ENCODE assay signal across 12 cellular contexts in genomic region chr17:55394357-55395021, GRCh38. TPM values are rescaled to one million over a fixed set of nuclear protein-coding genes. Genes with fewer than 3 reads are reported as not detected.
DNase-seq lines count a peak whose midpoint lies in the region; ATAC-seq lines count a peak whose summit lies in the region.
"Had no signal": no experiment of that assay in that cellular context is flagged by ENCODE, and none has a peak within 500 bp of the region (broad histone marks: within the 10 kb centered on the region; RNA-seq: fewer than 3 reads in every experiment).

No MANE protein-coding gene starts in this region.

- DNase-seq in COLO668 (lab: John Stamatoyannopoulos, UW; ENCODE audit: unreplicated experiment): peak; percentile 35
- peak; percentile 29 for DNase-seq in NCI-H524 treated with DMSO at 0.1 percent for 48 hours (lab: John Stamatoyannopoulos, UW)
- DNase-seq in effector memory CD8-positive, alpha-beta T cell: no peak
- DNase-seq in pons (ENCODE audit: low spot score): peak; percentile 78
- DNase-seq in DMS79 treated with DMSO at 0.1 percent for 48 hours (lab: John Stamatoyannopoulos, UW): no peak
- DNase-seq in natural killer cell treated with Interleukin-12 subunit alpha and Interleukin-12 subunit beta and Interleukin-15 and Interleukin-18, amount 100 ng/mL, for 72 hours (ENCODE audit: low spot score): no peak
- no peak for DNase-seq in amniotic stem cell (lab: John Stamatoyannopoulos, UW)
- DNase-seq: head of caudate nucleus; mesenchymal stem cell; NK-92 treated with Interleukin-12 subunit alpha and Interleukin-12 subunit beta, amount 100 ng/mL, for 24 hours had no signal

- peaks cover 0 to 4% of the 10 kb centered on the region in 2 donors for H3K4me1 Mint-ChIP-seq in effector memory CD8-positive, alpha-beta T cell (ENCODE audit: low read depth in 2 of 2)
- H3K4me1 Mint-ChIP-seq in natural killer cell treated with Interleukin-12 subunit alpha and Interleukin-12 subunit beta and Interleukin-15 and Interleukin-18, amount 100 ng/mL, for 72 hours (ENCODE audit: low read depth in 2 of 2): peaks cover 0 to 3% of the 10 kb centered on the region in 2 donors

- peaks cover 11% of the 10 kb centered on the region for H3K36me3 Mint-ChIP-seq in effector memory CD8-positive, alpha-beta T cell (ENCODE audit: insufficient read depth)
- peaks cover 42% of the 10 kb centered on the region for H3K36me3 Mint-ChIP-seq in natural killer cell treated with Interleukin-12 subunit alpha and Interleukin-12 subunit beta and Interleukin-15 and Interleukin-18, amount 100 ng/mL, for 72 hours

- peak overlapping the region; percentile 13 to 70 for H3K27ac Mint-ChIP-seq in effector memory CD8-positive, alpha-beta T cell
- no peak overlapping the region for H3K27ac Mint-ChIP-seq in natural killer cell treated with Interleukin-12 subunit alpha and Interleukin-12 subunit beta and Interleukin-15 and Interleukin-18, amount 100 ng/mL, for 72 hours
- H3K27ac Mint-ChIP-seq: T-helper 1 cell treated with Interleukin-12 subunit alpha and Interleukin-12 subunit beta and Interleukin-4 antibody, amounts not matched to agents 30 μg/mL and 1 μg/mL, for 36 hours had no signal

- H3K4me3 Mint-ChIP-seq in effector memory CD8-positive, alpha-beta T cell: no peak overlapping the region
- H3K4me3 Mint-ChIP-seq in natural killer cell treated with Interleukin-12 subunit alpha and Interleukin-12 subunit beta and Interleukin-15 and Interleukin-18, amount 100 ng/mL, for 72 hours: no peak overlapping the region
- H3K4me3 Mint-ChIP-seq: T-helper 1 cell treated with Interleukin-12 subunit alpha and Interleukin-12 subunit beta and Interleukin-4 antibody, amounts not matched to agents 30 μg/mL and 1 μg/mL, for 36 hours had no signal

- no peaks in the 10 kb centered on the region for H3K9me3 Mint-ChIP-seq in effector memory CD8-positive, alpha-beta T cell
- no peaks in the 10 kb centered on the region for H3K9me3 Mint-ChIP-seq in natural killer cell treated with Interleukin-12 subunit alpha and Interleukin-12 subunit beta and Interleukin-15 and Interleukin-18, amount 100 ng/mL, for 72 hours
- H3K9me3 Mint-ChIP-seq: T-helper 1 cell treated with Interleukin-12 subunit alpha and Interleukin-12 subunit beta and Interleukin-4 antibody, amounts not matched to agents 30 μg/mL and 1 μg/mL, for 36 hours had no signal

- ATAC-seq in effector memory CD8-positive, alpha-beta T cell (replicated peaks): no peak
- no peak for ATAC-seq in HG02798 (IDR thresholded peaks at IDR 0.05; ENCODE audit: poor library complexity, unreplicated experiment)
- no peak for ATAC-seq in natural killer cell treated with Interleukin-12 subunit alpha and Interleukin-12 subunit beta and Interleukin-15 and Interleukin-18, amount 100 ng/mL, for 72 hours

- no peaks in the 10 kb centered on the region for H3K27me3 Mint-ChIP-seq in effector memory CD8-positive, alpha-beta T cell
- no peaks in the 10 kb centered on the region for H3K27me3 Mint-ChIP-seq in natural killer cell treated with Interleukin-12 subunit alpha and Interleukin-12 subunit beta and Interleukin-15 and Interleukin-18, amount 100 ng/mL, for 72 hours

RNA-seq across cellular contexts. Expression of gene MMD, which starts 27.1 kb away (rescaled TPM):
- 10 to 100 TPM; 26.1 to 27.2 TPM for total RNA-seq in natural killer cell treated with Interleukin-12 subunit alpha and Interleukin-12 subunit beta and Interleukin-15 and Interleukin-18, amount 100 ng/mL, for 72 hours

Comparison
In these comparisons a context has a peak if more than half of its experiments do, and no peak if none do; other contexts are left out.
1. DNase-seq: peak in COLO668 (single experiment), NCI-H524 treated with DMSO at 0.1 percent for 48 hours (single experiment) and pons (single experiment); none in effector memory CD8-positive, alpha-beta T cell (0 of 3), DMS79 treated with DMSO at 0.1 percent for 48 hours (single experiment), natural killer cell treated with Interleukin-12 subunit alpha and Interleukin-12 subunit beta and Interleukin-15 and Interleukin-18, amount 100 ng/mL, for 72 hours (single experiment) and amniotic stem cell (single experiment).
2. H3K27ac Mint-ChIP-seq: peak in effector memory CD8-positive, alpha-beta T cell (2 of 2); none in natural killer cell treated with Interleukin-12 subunit alpha and Interleukin-12 subunit beta and Interleukin-15 and Interleukin-18, amount 100 ng/mL, for 72 hours (0 of 2).